Comparison of ENCODE assay signal across 4 cellular contexts in genomic region chr1:204629459-204629858, GRCh38. TPM values are rescaled to one million over a fixed set of nuclear protein-coding genes. Genes with fewer than 3 reads are reported as not detected.
"Had no signal": no experiment of that assay in that cellular context is flagged by ENCODE, and none has a peak within 500 bp of the region (broad histone marks: within the 10 kb centered on the region; RNA-seq: fewer than 3 reads in every experiment).

No MANE protein-coding gene starts in this region.

RNA-seq across cellular contexts. Expression of gene LRRN2, which starts 56.1 kb away (rescaled TPM):
- total RNA-seq: mononuclear cell had no signal
- polyA plus RNA-seq: immature natural killer cell, keratinocyte, mammary epithelial cell had no signal
